ENCODE assay signal across 8 cellular contexts in the genomic region with DNA sequence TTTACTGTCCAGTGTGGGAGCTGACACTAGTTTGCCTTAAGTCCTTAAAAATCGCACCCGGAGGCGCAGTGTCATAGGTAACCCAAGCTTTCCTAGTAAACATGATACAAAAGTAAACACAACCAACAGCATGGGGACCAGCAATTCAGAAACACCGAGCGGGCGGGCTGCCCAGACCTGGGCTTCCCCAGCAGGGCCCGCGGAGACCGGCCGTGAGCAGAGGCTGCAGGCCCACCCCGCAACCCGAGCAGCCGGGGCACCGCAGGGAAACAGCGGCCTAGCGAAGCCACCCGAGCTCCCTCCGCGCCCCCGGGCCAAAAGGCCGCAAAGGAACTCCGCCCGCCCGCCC. TPM values are rescaled to one million over a fixed set of nuclear protein-coding genes. Genes with fewer than 3 reads are reported as not detected.
A peak's percentile ranks its signal among the peaks of the same experiment; 100 is the strongest.
DNase-seq lines count a peak whose midpoint lies in the region; ATAC-seq and TF ChIP-seq lines count a peak whose summit lies in the region.

No MANE protein-coding gene starts in this region.

- H3K9me3 Mint-ChIP-seq in activated CD8-positive, alpha-beta T cell treated with anti-CD3 and anti-CD28 coated beads for 36 hours: peaks cover 2% of the 10 kb centered on the region
- no peaks in the 10 kb centered on the region for H3K9me3 Mint-ChIP-seq in activated CD8-positive, alpha-beta T cell treated with anti-CD3 and anti-CD28 coated beads, Interleukin-2, amount 10 ng/mL, durations not matched to agents 7 days and 5 days (ENCODE audit: insufficient read depth)
- no peaks in the 10 kb centered on the region for H3K9me3 Mint-ChIP-seq in Calu3 (ENCODE audit: low read depth, unreplicated experiment)

- H3K4me3 ChIP-seq in esophagus squamous epithelium: peak overlapping the region; percentile 59 to 92 (median 72)
- peak overlapping the region; percentile 80 for H3K4me3 ChIP-seq in psoas muscle

- H3K27me3 ChIP-seq in esophagus squamous epithelium: no peaks in the 10 kb centered on the region
- no peaks in the 10 kb centered on the region for H3K27me3 ChIP-seq in psoas muscle (ENCODE audit: insufficient read depth in 3 of 3, low read length in 2 of 3)

- no peak for TF ChIP-seq POLR2A in esophagus squamous epithelium (IDR thresholded peaks at IDR 0.05)
- TF ChIP-seq POLR2A in erythroblast (IDR thresholded peaks at IDR 0.05; ENCODE audit: low read length): no peak

- no peak for TF ChIP-seq CTCF in activated CD8-positive, alpha-beta T cell treated with anti-CD3 and anti-CD28 coated beads for 36 hours (IDR thresholded peaks at IDR 0.05)
- TF ChIP-seq CTCF in esophagus squamous epithelium (IDR thresholded peaks at IDR 0.05) (no peak), psoas muscle (IDR thresholded peaks at IDR 0.05) (no peak), Calu3 (IDR thresholded peaks at IDR 0.05; ENCODE audit: unreplicated experiment) (no peak)

- H3K36me3 Mint-ChIP-seq in activated CD8-positive, alpha-beta T cell treated with anti-CD3 and anti-CD28 coated beads for 36 hours (ENCODE audit: low read depth): peaks cover 12% of the 10 kb centered on the region
- peaks cover 4% of the 10 kb centered on the region for H3K36me3 Mint-ChIP-seq in activated CD8-positive, alpha-beta T cell treated with anti-CD3 and anti-CD28 coated beads, Interleukin-2, amount 10 ng/mL, durations not matched to agents 7 days and 5 days (ENCODE audit: low read depth)
- H3K36me3 Mint-ChIP-seq in Calu3 (ENCODE audit: insufficient read depth, unreplicated experiment): no peaks in the 10 kb centered on the region

- 7% methylated on average over 3 of the region's 24 CpGs; no CpG with 5 or more reads in 1 of the 2 donors for WGBS in esophagus squamous epithelium, 2 donors
- WGBS in psoas muscle, 3 donors: 0 to 1% (median 0%) methylated on average over 12 to 24 of the region's 24 CpGs

- no peak for DNase-seq in activated CD8-positive, alpha-beta T cell treated with anti-CD3 and anti-CD28 coated beads for 36 hours
- DNase-seq in activated CD8-positive, alpha-beta T cell treated with anti-CD3 and anti-CD28 coated beads, Interleukin-2, amount 10 ng/mL, durations not matched to agents 7 days and 5 days: no peak
- DNase-seq in NCI-H748 treated with DMSO at 0.1 percent for 48 hours (lab: John Stamatoyannopoulos, UW) (peak; percentile 76), esophagus squamous epithelium (lab: John Stamatoyannopoulos, UW) (no peak), psoas muscle (no peak), erythroblast (lab: John Stamatoyannopoulos, UW) (no peak), Calu3 (no peak)

- H3K4me3 Mint-ChIP-seq in activated CD8-positive, alpha-beta T cell treated with anti-CD3 and anti-CD28 coated beads for 36 hours: no peak overlapping the region
- no peak overlapping the region for H3K4me3 Mint-ChIP-seq in activated CD8-positive, alpha-beta T cell treated with anti-CD3 and anti-CD28 coated beads, Interleukin-2, amount 10 ng/mL, durations not matched to agents 7 days and 5 days
- no peak overlapping the region for H3K4me3 Mint-ChIP-seq in Calu3 (ENCODE audit: low read depth, unreplicated experiment)

- CTCF ChIA-PET in activated CD8-positive, alpha-beta T cell treated with anti-CD3 and anti-CD28 coated beads for 36 hours (lab: Charles Lee): interaction anchor here (1.2 to 1.9 kb wide), 9 partner anchors 8 to 175 kb away, joined by 3 to 8 read pairs (median 4); partner anchors contain the start of gene SCN1A
- CTCF ChIA-PET in activated CD8-positive, alpha-beta T cell treated with anti-CD3 and anti-CD28 coated beads, Interleukin-2, amount 10 ng/mL, durations not matched to agents 7 days and 5 days (lab: Charles Lee): interaction anchor here (0.8 to 1.9 kb wide), 7 partner anchors 9 to 174 kb away, joined by 4 to 12 read pairs (median 6); partner anchors contain the start of gene SCN1A
- CTCF ChIA-PET in Calu3 (lab: Charles Lee): interaction anchor here (0.5 to 1.9 kb wide), 9 partner anchors 12 to 793 kb away, joined by 3 to 9 read pairs (median 3); partner anchors contain the start of gene SCN1A

- peaks cover 0 to 9% (median 0%) of the 10 kb centered on the region in 3 donors for H3K36me3 ChIP-seq in esophagus squamous epithelium
- H3K36me3 ChIP-seq in psoas muscle (ENCODE audit: insufficient read depth in 1 of 2, low read depth in 1 of 2): peaks cover 0 to 12% of the 10 kb centered on the region in 2 donors

- H3K4me1 Mint-ChIP-seq in activated CD8-positive, alpha-beta T cell treated with anti-CD3 and anti-CD28 coated beads for 36 hours (ENCODE audit: low read depth): peaks cover 13% of the 10 kb centered on the region
- H3K4me1 Mint-ChIP-seq in activated CD8-positive, alpha-beta T cell treated with anti-CD3 and anti-CD28 coated beads, Interleukin-2, amount 10 ng/mL, durations not matched to agents 7 days and 5 days (ENCODE audit: low read depth): peaks cover 15% of the 10 kb centered on the region
- H3K4me1 Mint-ChIP-seq in Calu3 (ENCODE audit: low read depth, unreplicated experiment): no peaks in the 10 kb centered on the region

- H3K27me3 Mint-ChIP-seq in activated CD8-positive, alpha-beta T cell treated with anti-CD3 and anti-CD28 coated beads for 36 hours: no peaks in the 10 kb centered on the region
- no peaks in the 10 kb centered on the region for H3K27me3 Mint-ChIP-seq in activated CD8-positive, alpha-beta T cell treated with anti-CD3 and anti-CD28 coated beads, Interleukin-2, amount 10 ng/mL, durations not matched to agents 7 days and 5 days (ENCODE audit: low read depth)
- no peaks in the 10 kb centered on the region for H3K27me3 Mint-ChIP-seq in Calu3 (ENCODE audit: unreplicated experiment)

- peak; percentile 47 for ATAC-seq in activated CD8-positive, alpha-beta T cell treated with anti-CD3 and anti-CD28 coated beads for 36 hours
- no peak for ATAC-seq in activated CD8-positive, alpha-beta T cell treated with anti-CD3 and anti-CD28 coated beads, Interleukin-2, amount 10 ng/mL, durations not matched to agents 7 days and 5 days
- ATAC-seq in HG03045 (IDR thresholded peaks at IDR 0.05; ENCODE audit: unreplicated experiment) (peak; percentile 46), psoas muscle (peak; percentile 61 to 75 (median 66))

- H3K9me3 ChIP-seq in esophagus squamous epithelium (no peaks in the 10 kb centered on the region), psoas muscle (no peaks in the 10 kb centered on the region)

- H3K27ac ChIP-seq in esophagus squamous epithelium (peak overlapping the region; percentile 78 to 93 (median 88)), psoas muscle (peak overlapping the region; percentile 85)

- intact Hi-C loops in activated CD8-positive, alpha-beta T cell treated with anti-CD3 and anti-CD28 coated beads for 36 hours (cut with micrococcal nuclease): loop anchor here (5.0 kb wide), 1 partner anchor 174 kb away; the partner anchor contains the start of gene SCN1A
- intact Hi-C loops in esophagus squamous epithelium (cut with DNase I): no loop called here
- intact Hi-C loops in psoas muscle (cut with DNase I): no loop called here
- intact Hi-C loops in Calu3 (cut with micrococcal nuclease; ENCODE audit: unreplicated experiment): no loop called here

- H3K4me1 ChIP-seq in esophagus squamous epithelium (peaks cover 0 to 58% (median 13%) of the 10 kb centered on the region in 3 donors), psoas muscle (peaks cover 24% of the 10 kb centered on the region)

- POLR2A ChIA-PET in activated CD8-positive, alpha-beta T cell treated with anti-CD3 and anti-CD28 coated beads for 36 hours (lab: Charles Lee): interaction anchor here (0.6 to 0.9 kb wide), 3 partner anchors 8 to 647 kb away, joined by 3 to 5 read pairs (median 3); no protein-coding TSS in a partner anchor
- POLR2A ChIA-PET in activated CD8-positive, alpha-beta T cell treated with anti-CD3 and anti-CD28 coated beads, Interleukin-2, amount 10 ng/mL, durations not matched to agents 7 days and 5 days (lab: Charles Lee): interaction anchor here (0.7 to 1.4 kb wide), 5 partner anchors 8 to 175 kb away, joined by 3 to 10 read pairs (median 3); partner anchors contain the start of gene SCN1A

- no peak overlapping the region for H3K27ac Mint-ChIP-seq in activated CD8-positive, alpha-beta T cell treated with anti-CD3 and anti-CD28 coated beads for 36 hours
- H3K27ac Mint-ChIP-seq in activated CD8-positive, alpha-beta T cell treated with anti-CD3 and anti-CD28 coated beads, Interleukin-2, amount 10 ng/mL, durations not matched to agents 7 days and 5 days: no peak overlapping the region
- no peak overlapping the region for H3K27ac Mint-ChIP-seq in Calu3 (ENCODE audit: unreplicated experiment)

- no TSS peak for BruUV-seq in Calu3 (replicated peaks; lab: Mats Ljungman, UMichigan)

RNA-seq across cellular contexts. Expression of gene TTC21B, which starts 0.3 kb away (rescaled TPM):
- 10 to 100 TPM; 22.1 to 24.1 TPM for total RNA-seq in activated CD8-positive, alpha-beta T cell treated with anti-CD3 and anti-CD28 coated beads for 36 hours
- total RNA-seq in activated CD8-positive, alpha-beta T cell treated with anti-CD3 and anti-CD28 coated beads, Interleukin-2, amount 10 ng/mL, durations not matched to agents 7 days and 5 days: 10 to 100 TPM; 15.8 to 16.4 TPM
- total RNA-seq in esophagus squamous epithelium (10 to 100 TPM in 3 of 4 donors, 1 to 10 TPM in 1; 4.3 to 22.3 (median 10.8) TPM), psoas muscle (10 to 100 TPM; 10.6 to 16.7 (median 14.3) TPM), Calu3 (2022) (12.0 and 14.7 TPM in 2 replicates)
- polyA plus RNA-seq in psoas muscle: 1 to 10 TPM; 2.6 to 8.7 (median 5.9) TPM
